ENCODE assay signal across 1 cellular context in genomic region chr12:94571556-94571955, GRCh38.
TF ChIP-seq lines count a peak whose summit lies in the region.

No MANE protein-coding gene starts in this region.

TF ChIP-seq in liver, 16 proteins besides CTCF, POLR2A, EP300 and RAD21 (continued from another document):
- TF ChIP-seq, protein P1, sequence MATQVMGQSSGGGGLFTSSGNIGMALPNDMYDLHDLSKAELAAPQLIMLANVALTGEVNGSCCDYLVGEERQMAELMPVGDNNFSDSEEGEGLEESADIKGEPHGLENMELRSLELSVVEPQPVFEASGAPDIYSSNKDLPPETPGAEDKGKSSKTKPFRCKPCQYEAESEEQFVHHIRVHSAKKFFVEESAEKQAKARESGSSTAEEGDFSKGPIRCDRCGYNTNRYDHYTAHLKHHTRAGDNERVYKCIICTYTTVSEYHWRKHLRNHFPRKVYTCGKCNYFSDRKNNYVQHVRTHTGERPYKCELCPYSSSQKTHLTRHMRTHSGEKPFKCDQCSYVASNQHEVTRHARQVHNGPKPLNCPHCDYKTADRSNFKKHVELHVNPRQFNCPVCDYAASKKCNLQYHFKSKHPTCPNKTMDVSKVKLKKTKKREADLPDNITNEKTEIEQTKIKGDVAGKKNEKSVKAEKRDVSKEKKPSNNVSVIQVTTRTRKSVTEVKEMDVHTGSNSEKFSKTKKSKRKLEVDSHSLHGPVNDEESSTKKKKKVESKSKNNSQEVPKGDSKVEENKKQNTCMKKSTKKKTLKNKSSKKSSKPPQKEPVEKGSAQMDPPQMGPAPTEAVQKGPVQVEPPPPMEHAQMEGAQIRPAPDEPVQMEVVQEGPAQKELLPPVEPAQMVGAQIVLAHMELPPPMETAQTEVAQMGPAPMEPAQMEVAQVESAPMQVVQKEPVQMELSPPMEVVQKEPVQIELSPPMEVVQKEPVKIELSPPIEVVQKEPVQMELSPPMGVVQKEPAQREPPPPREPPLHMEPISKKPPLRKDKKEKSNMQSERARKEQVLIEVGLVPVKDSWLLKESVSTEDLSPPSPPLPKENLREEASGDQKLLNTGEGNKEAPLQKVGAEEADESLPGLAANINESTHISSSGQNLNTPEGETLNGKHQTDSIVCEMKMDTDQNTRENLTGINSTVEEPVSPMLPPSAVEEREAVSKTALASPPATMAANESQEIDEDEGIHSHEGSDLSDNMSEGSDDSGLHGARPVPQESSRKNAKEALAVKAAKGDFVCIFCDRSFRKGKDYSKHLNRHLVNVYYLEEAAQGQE (IDR thresholded peaks at IDR 0.05): no peak
- peak; percentile 22 to 59 for TF ChIP-seq JUND (IDR thresholded peaks at IDR 0.05)
- peak; percentile 43 for TF ChIP-seq HNF4G (IDR thresholded peaks at IDR 0.05)
- TF ChIP-seq SP1 (IDR thresholded peaks at IDR 0.05): peak; percentile 75
- TF ChIP-seq NR2F2 (IDR thresholded peaks at IDR 0.05): peak; percentile 47
- no peak for TF ChIP-seq FOXA1 (IDR thresholded peaks at IDR 0.05)
TF ChIP-seq in liver: peak in this region for 10.
